Comparison of ENCODE assay signal across 14 cellular contexts in genomic region chr4:101948951-101949350, GRCh38.
DNase-seq lines count a peak whose midpoint lies in the region; ATAC-seq and TF ChIP-seq lines count a peak whose summit lies in the region.
"Had no signal": no experiment of that assay in that cellular context is flagged by ENCODE, and none has a peak within 500 bp of the region (broad histone marks: within the 10 kb centered on the region; RNA-seq: fewer than 3 reads in every experiment).

No MANE protein-coding gene starts in this region.

- intact Hi-C loops in aorta (cut with DNase I) (no loop called here), heart right ventricle (cut with DNase I) (no loop called here)

- no peaks in the 10 kb centered on the region for H3K9me2 ChIP-seq in GM23338 (ENCODE audit: insufficient read depth)

- H3K27me3 Mint-ChIP-seq in GM23338 (ENCODE audit: insufficient read depth, low read depth, poor library complexity) (no peaks in the 10 kb centered on the region), naive B cell (no peaks in the 10 kb centered on the region)
- H3K27me3 Mint-ChIP-seq: CD4-positive, CD25-positive, alpha-beta regulatory T cell; IgD-negative memory B cell had no signal

- 0 out of 2 replicates have a peak overlapping the region, but pooled peaks have one; percentile 19 for H3K4me2 ChIP-seq in GM23338
- H3K4me2 ChIP-seq: BLaER1 had no signal

- no peaks in the 10 kb centered on the region for H3K79me2 ChIP-seq in GM23338 (replicated peaks; ENCODE audit: insufficient read depth)

- no peaks in the 10 kb centered on the region for H3F3A ChIP-seq in GM23338 (replicated peaks; ENCODE audit: low read depth)

- no peak overlapping the region for H3K27ac ChIP-seq in GM23338 (ENCODE audit: low read depth)
- H3K27ac ChIP-seq in aorta (ENCODE audit: low read depth in 1 of 2, low read length in 2 of 2): no peak overlapping the region
- no peak overlapping the region for H3K27ac ChIP-seq in heart right ventricle
- H3K27ac ChIP-seq: BLaER1 had no signal

- H3K4me1 ChIP-seq in GM23338 (ENCODE audit: insufficient read depth): peaks cover 35% of the 10 kb centered on the region; the same call in 1 of the 2 replicates
- no peaks in the 10 kb centered on the region for H3K4me1 ChIP-seq in aorta (ENCODE audit: control insufficient read depth in 1 of 2, insufficient read depth in 2 of 2, low read length in 2 of 2)
- no peaks in the 10 kb centered on the region for H3K4me1 ChIP-seq in heart right ventricle
- H3K4me1 ChIP-seq: BLaER1 had no signal

- H3K27me3 ChIP-seq in GM23338 (ENCODE audit: insufficient read depth): no peaks in the 10 kb centered on the region
- peaks cover 0 to 3% of the 10 kb centered on the region in 2 donors for H3K27me3 ChIP-seq in aorta (ENCODE audit: control insufficient read depth in 1 of 2, insufficient read depth in 2 of 2, low read length in 1 of 2)
- H3K27me3 ChIP-seq in heart right ventricle: no peaks in the 10 kb centered on the region
- H3K27me3 ChIP-seq: BLaER1 had no signal

- H3K36me3 Mint-ChIP-seq in GM23338 (ENCODE audit: low read depth) (no peaks in the 10 kb centered on the region), naive B cell (peaks cover 14 to 49% of the 10 kb centered on the region in 2 donors)
- H3K36me3 Mint-ChIP-seq: CD4-positive, CD25-positive, alpha-beta regulatory T cell had no signal

- ATAC-seq in GM23338 (no peak), naive B cell (ENCODE audit: low read depth in 2 of 2) (no peak), aorta (ENCODE audit: low FRiP score) (no peak), heart right ventricle (no peak)

- H2AFZ ChIP-seq in GM23338: no peak overlapping the region

- no peak for DNase-seq in GM23338 (ENCODE audit: low spot score)
- peak; percentile 58 for DNase-seq in amniotic epithelial cell (ENCODE audit: low read depth)
- no peak for DNase-seq in naive B cell
- DNase-seq in aorta: no peak
- DNase-seq in heart right ventricle: no peak
- no peak for DNase-seq in NAMALWA (ENCODE audit: low spot score)
- no peak for DNase-seq in GM10266 (ENCODE audit: extremely low spot score)
- DNase-seq: Calu3; CD4-positive, CD25-positive, alpha-beta regulatory T cell; DMS 273 treated with DMSO at 0.1 percent for 48 hours; H7; KG1 had no signal

- H3K4me3 Mint-ChIP-seq in GM23338: no peak overlapping the region
- H3K4me3 Mint-ChIP-seq in naive B cell: no peak overlapping the region
- H3K4me3 Mint-ChIP-seq: CD4-positive, CD25-positive, alpha-beta regulatory T cell had no signal

- H3K4me3 ChIP-seq in GM23338 (no peak overlapping the region), aorta (ENCODE audit: low read length in 2 of 2) (no peak overlapping the region), heart right ventricle (no peak overlapping the region)
- H3K4me3 ChIP-seq: BLaER1 had no signal

- H3K9me3 ChIP-seq in aorta (ENCODE audit: control insufficient read depth, low read length) (no peaks in the 10 kb centered on the region), heart right ventricle (no peaks in the 10 kb centered on the region)
- H3K9me3 ChIP-seq: BLaER1 had no signal

- H3K27ac Mint-ChIP-seq in GM23338 (peak overlapping the region; percentile 47), naive B cell (peak overlapping the region in 4 of 6 donors; percentile 36 to 79 (median 68))
- H3K27ac Mint-ChIP-seq: CD4-positive, CD25-positive, alpha-beta regulatory T cell had no signal

- TF ChIP-seq CTCF in GM23338 (conservative IDR thresholded peaks at IDR 0.05; ENCODE audit: low read depth in 2 of 2) (no peak), heart right ventricle (IDR thresholded peaks at IDR 0.05) (no peak), GM10266 (IDR thresholded peaks at IDR 0.05; ENCODE audit: control insufficient read depth, insufficient read depth, low read depth, missing control alignments) (no peak)

- H4K20me1 ChIP-seq in GM23338 (replicated peaks; ENCODE audit: insufficient read depth): no peaks in the 10 kb centered on the region
- H4K20me1 ChIP-seq: BLaER1 had no signal

- WGBS in aorta, 2 donors: 79 to 82% methylated on average over 2 of the region's 2 CpGs
- WGBS in heart right ventricle, 2 donors: 67 to 78% methylated on average over 2 of the region's 2 CpGs

- H3K4me1 Mint-ChIP-seq in GM23338: peaks cover 54% of the 10 kb centered on the region
- H3K4me1 Mint-ChIP-seq in naive B cell: peaks cover 22 to 48% (median 45%) of the 10 kb centered on the region in 3 donors
- H3K4me1 Mint-ChIP-seq: CD4-positive, CD25-positive, alpha-beta regulatory T cell had no signal

- no peaks in the 10 kb centered on the region for H3K9me3 Mint-ChIP-seq in GM23338
- no peaks in the 10 kb centered on the region for H3K9me3 Mint-ChIP-seq in naive B cell
- H3K9me3 Mint-ChIP-seq: IgD-negative memory B cell had no signal

- H3K36me3 ChIP-seq in GM23338 (ENCODE audit: insufficient read depth) (no peaks in the 10 kb centered on the region), aorta (ENCODE audit: control insufficient read depth in 1 of 2, insufficient read depth in 2 of 2, low read length in 1 of 2) (no peaks in the 10 kb centered on the region), heart right ventricle (no peaks in the 10 kb centered on the region)
- H3K36me3 ChIP-seq: BLaER1 had no signal

TF ChIP-seq in GM23338, 12 proteins besides CTCF, POLR2A, EP300 and RAD21 (continues in another document):
- TF ChIP-seq JUNB (IDR thresholded peaks at IDR 0.05; ENCODE audit: unreplicated experiment) (no peak), EZH2 (IDR thresholded peaks at IDR 0.05; ENCODE audit: low read depth, unreplicated experiment) (no peak), ZNF331 (CRISPR knock-in tag; IDR thresholded peaks at IDR 0.05; ENCODE audit: low read depth) (no peak), CREB1 (CRISPR knock-in tag; IDR thresholded peaks at IDR 0.05; ENCODE audit: low read depth) (no peak), STAT1 (IDR thresholded peaks at IDR 0.05; ENCODE audit: unreplicated experiment) (no peak), EZH2phosphoT487 (IDR thresholded peaks at IDR 0.05; ENCODE audit: unreplicated experiment) (no peak), POLR2AphosphoS5 (IDR thresholded peaks at IDR 0.05; ENCODE audit: low read depth) (no peak), ZNF114 (CRISPR knock-in tag; IDR thresholded peaks at IDR 0.05) (no peak), NANOG (IDR thresholded peaks at IDR 0.05; ENCODE audit: borderline replicate concordance) (no peak), REST (IDR thresholded peaks at IDR 0.05; ENCODE audit: unreplicated experiment) (no peak)
- TF ChIP-seq, protein P1, sequence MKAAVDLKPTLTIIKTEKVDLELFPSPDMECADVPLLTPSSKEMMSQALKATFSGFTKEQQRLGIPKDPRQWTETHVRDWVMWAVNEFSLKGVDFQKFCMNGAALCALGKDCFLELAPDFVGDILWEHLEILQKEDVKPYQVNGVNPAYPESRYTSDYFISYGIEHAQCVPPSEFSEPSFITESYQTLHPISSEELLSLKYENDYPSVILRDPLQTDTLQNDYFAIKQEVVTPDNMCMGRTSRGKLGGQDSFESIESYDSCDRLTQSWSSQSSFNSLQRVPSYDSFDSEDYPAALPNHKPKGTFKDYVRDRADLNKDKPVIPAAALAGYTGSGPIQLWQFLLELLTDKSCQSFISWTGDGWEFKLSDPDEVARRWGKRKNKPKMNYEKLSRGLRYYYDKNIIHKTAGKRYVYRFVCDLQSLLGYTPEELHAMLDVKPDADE (IDR thresholded peaks at IDR 0.05): no peak
